Comparison of ENCODE assay signal across 24 cellular contexts in genomic region chr17:22492331-22492730, GRCh38.
"Had no signal": no experiment of that assay in that cellular context is flagged by ENCODE, and none has a peak within 500 bp of the region (broad histone marks: within the 10 kb centered on the region; RNA-seq: fewer than 3 reads in every experiment).

No MANE protein-coding gene starts in this region.

- ATAC-seq: activated naive CD4-positive, alpha-beta T cell treated with anti-CD3 and anti-CD28 coated beads, Interleukin-2, amount 50 U/mL, for 72 hours; activated naive CD8-positive, alpha-beta T cell treated with anti-CD3 and anti-CD28 coated beads, Interleukin-2, amount 50 U/mL, for 24 hours; activated T-cell treated with anti-CD3 and anti-CD28 coated beads, Interleukin-2, amount 50 U/mL, for 4 hours; T-cell had no signal

- H3K4me2 ChIP-seq: KMS-11 had no signal

- H3K27ac ChIP-seq: KMS-11, SK-N-MC, VCaP had no signal

- H3K4me3 ChIP-seq: SK-N-MC had no signal

- DNase-seq: activated CD4-positive, alpha-beta memory T cell treated with anti-CD3 and anti-CD28 coated beads for 36 hours; activated CD4-positive, alpha-beta T cell treated with anti-CD3 and anti-CD28 coated beads, Interleukin-2, amount 10 ng/mL, durations not matched to agents 7 days and 5 days; activated CD4-positive, CD25-positive, alpha-beta regulatory T cell; activated CD8-positive, alpha-beta memory T cell treated with anti-CD3 and anti-CD28 coated beads for 24 hours; activated effector memory CD4-positive, alpha-beta T cell treated with anti-CD3 and anti-CD28 coated beads, Interleukin-2, amount 50 U/mL, for 16 hours; activated naive CD4-positive, alpha-beta T cell treated with Interleukin-2 at 50 U/mL for 16 hours; activated naive CD8-positive, alpha-beta T cell treated with anti-CD3 and anti-CD28 coated beads, Interleukin-2, amount 50 U/mL, for 24 hours; activated T-cell treated with anti-CD3 and anti-CD28 coated beads, Interleukin-2, amount 50 U/mL, for 4 hours; amniotic stem cell; MM.1S; NCI-H1048; NCI-H146; NCI-H187 treated with DMSO at 0.1 percent for 48 hours; NCI-H2081 treated with DMSO at 0.1 percent for 48 hours; NCI-H446; NCI-H524; SIG-M5; T-cell; T-helper 2 cell; T1000 had no signal
